In the genomic region with DNA sequence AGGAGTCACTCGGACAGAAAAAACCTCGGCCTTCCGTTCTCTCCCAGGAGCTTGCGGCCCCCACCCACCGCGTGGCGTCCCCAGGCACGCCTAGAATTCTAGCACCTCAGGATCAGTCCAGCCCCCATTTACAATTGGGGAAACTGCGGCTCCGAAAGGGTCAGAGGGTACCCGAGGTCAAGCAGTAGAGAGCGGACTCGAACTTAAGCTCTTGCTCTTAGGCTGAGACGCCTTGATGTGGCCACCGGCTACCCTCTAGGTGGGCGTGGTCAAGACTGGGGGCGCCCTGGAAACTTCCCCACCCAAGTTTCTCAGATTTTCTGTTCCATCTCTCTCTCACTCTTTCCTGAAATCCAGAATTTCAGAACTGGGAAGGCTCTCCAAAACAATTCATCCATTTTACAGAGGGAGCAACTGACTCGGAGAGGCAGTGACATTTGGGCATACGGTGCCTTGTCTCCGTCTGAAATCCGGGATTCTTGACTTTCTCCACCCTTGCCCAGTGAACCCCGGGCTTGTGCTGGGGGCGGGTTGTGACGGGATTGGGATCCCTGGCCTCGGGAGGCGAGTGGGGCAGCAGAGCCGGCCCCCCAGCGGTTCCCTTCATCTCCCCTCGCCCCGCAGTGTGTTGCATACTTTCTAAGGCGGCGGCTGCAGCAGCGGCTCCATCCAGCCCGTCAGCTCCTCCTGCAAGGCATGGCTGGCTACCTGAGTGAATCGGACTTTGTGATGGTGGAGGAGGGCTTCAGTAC, we compare ENCODE assay signal across 8 cellular contexts. TPM values are rescaled to one million over a fixed set of nuclear protein-coding genes. Genes with fewer than 3 reads are reported as not detected.
A peak's percentile ranks its signal among the peaks of the same experiment; 100 is the strongest.
DNase-seq lines count a peak whose midpoint lies in the region; ATAC-seq, FAIRE-seq and TF ChIP-seq lines count a peak whose summit lies in the region.

No MANE protein-coding gene starts in this region.

- FAIRE-seq in urothelium cell line (lab: Jason Lieb, UNC), result no peak

- no peak for ATAC-seq in Right ventricle myocardium inferior

- peaks cover 37% of the 10 kb centered on the region for H3K27me3 ChIP-seq in cardiac muscle cell
- H3K27me3 ChIP-seq in mononuclear cell (ENCODE audit: insufficient read depth, low read length), result peaks cover 12% of the 10 kb centered on the region

- no peaks in the 10 kb centered on the region for H3K36me3 ChIP-seq in cardiac muscle cell

- H3K9me3 ChIP-seq in cardiac muscle cell (ENCODE audit: low read depth) (no peaks in the 10 kb centered on the region), mononuclear cell (ENCODE audit: low read depth, low read length) (no peaks in the 10 kb centered on the region)

- TF ChIP-seq CTCF in cardiac muscle cell (IDR thresholded peaks at IDR 0.05; ENCODE audit: low read depth, low read length) (no peak), choroid plexus epithelial cell (conservative IDR thresholded peaks at IDR 0.05; ENCODE audit: low read depth, low read length) (no peak)

- DNase-seq in cardiac muscle cell (ENCODE audit: low read depth in 1 of 2, low spot score in 1 of 2) (peak in 1 of 2 donors; percentile 22), Right ventricle myocardium inferior (ENCODE audit: missing footprints) (no peak), choroid plexus epithelial cell (ENCODE audit: low read depth) (no peak), urothelium cell line (ENCODE audit: low spot score) (peak; percentile 16), HCEC 1CT (no peak), epidermal melanocyte (ENCODE audit: insufficient read length, low spot score) (no peak), iPS-NIHi11 (ENCODE audit: low spot score) (no peak)

- intact Hi-C loops in Right ventricle myocardium inferior (cut with DNase I), result loop anchor here (5.0 kb wide), 1 partner anchor 369 kb away; no protein-coding TSS in a partner anchor

- H3K4me3 ChIP-seq in cardiac muscle cell (peak overlapping the region; percentile 46), choroid plexus epithelial cell (ENCODE audit: low read depth, low read length) (peak overlapping the region; percentile 89), mononuclear cell (ENCODE audit: low read length) (peak overlapping the region; percentile 49)

- H3K4me1 ChIP-seq in cardiac muscle cell (ENCODE audit: low read depth), result no peaks in the 10 kb centered on the region
- peaks cover 16% of the 10 kb centered on the region for H3K4me1 ChIP-seq in mononuclear cell (ENCODE audit: insufficient read depth, low read length)

- no peak overlapping the region for H3K27ac ChIP-seq in cardiac muscle cell

RNA-seq across cellular contexts. Expression of gene AZIN2, which starts 0.8 kb away (rescaled TPM):
- total RNA-seq in cardiac muscle cell, result 7.7 and 9.7 TPM in 2 replicates
- 13.4 and 18.6 TPM in 2 replicates for polyA plus RNA-seq in cardiac muscle cell
- total RNA-seq in Right ventricle myocardium inferior, result 2.1 TPM
- 1.6 TPM for total RNA-seq in mononuclear cell

RNA-seq across cellular contexts. Expression of gene AK2, which starts 45.0 kb away (rescaled TPM):
- total RNA-seq in cardiac muscle cell (201 and 263 TPM in 2 replicates), Right ventricle myocardium inferior (129 TPM), mononuclear cell (29.1 TPM)
- 264 and 281 TPM in 2 replicates for polyA plus RNA-seq in cardiac muscle cell
